31 cellular contexts compared by ENCODE assay signal in the genomic region with DNA sequence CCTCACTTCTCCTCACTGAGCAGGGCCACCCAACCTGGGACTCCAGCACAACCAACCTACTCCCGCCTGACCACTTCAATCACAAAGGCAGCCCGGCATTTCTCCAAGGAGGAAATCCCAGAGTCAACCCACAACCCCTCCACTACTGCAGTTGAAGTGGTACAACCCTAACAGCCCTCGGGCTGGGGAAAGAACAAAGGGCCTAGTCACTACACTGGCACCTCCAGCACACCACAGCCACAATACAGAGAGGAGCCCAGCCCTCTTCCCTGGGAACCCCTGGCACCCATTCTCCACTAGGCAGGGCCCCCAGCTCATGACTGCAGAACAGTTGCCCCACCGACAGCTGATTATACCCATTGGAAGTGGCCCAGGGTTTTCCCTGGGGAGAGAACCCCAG. TPM values are rescaled to one million over a fixed set of nuclear protein-coding genes. Genes with fewer than 3 reads are reported as not detected.
"Had no signal": no experiment of that assay in that cellular context is flagged by ENCODE, and none has a peak within 500 bp of the region (broad histone marks: within the 10 kb centered on the region; RNA-seq: fewer than 3 reads in every experiment).

No MANE protein-coding gene starts in this region.

- H3K27ac Mint-ChIP-seq: activated B cell treated with CpG ODN at 0.5 μM for 24 hours; activated CD4-positive, alpha-beta T cell treated with anti-CD3 and anti-CD28 coated beads for 36 hours; activated CD8-positive, alpha-beta T cell treated with anti-CD3 and anti-CD28 coated beads, Interleukin-2, amount 10 ng/mL, durations not matched to agents 7 days and 5 days; activated naive CD8-positive, alpha-beta T cell treated with anti-CD3 and anti-CD28 coated beads, Interleukin-2, amount 10 ng/mL, durations not matched to agents 7 days and 5 days; T-cell had no signal

- H3K9me3 Mint-ChIP-seq: activated B cell treated with CpG ODN at 0.5 μM for 24 hours had no signal

- H3K36me3 ChIP-seq: adrenal gland had no signal

- H3K4me3 ChIP-seq: adrenal gland had no signal

- H3K36me3 Mint-ChIP-seq: activated naive CD8-positive, alpha-beta T cell treated with anti-CD3 and anti-CD28 coated beads, Interleukin-2, amount 10 ng/mL, durations not matched to agents 7 days and 5 days had no signal

- H3K4me1 Mint-ChIP-seq: activated B cell treated with CpG ODN at 0.5 μM for 24 hours; activated CD4-positive, alpha-beta T cell treated with anti-CD3 and anti-CD28 coated beads for 36 hours; activated naive CD8-positive, alpha-beta T cell treated with anti-CD3 and anti-CD28 coated beads, Interleukin-2, amount 10 ng/mL, durations not matched to agents 7 days and 5 days; T-cell had no signal

- ATAC-seq: activated CD4-positive, alpha-beta T cell treated with anti-CD3 and anti-CD28 coated beads for 36 hours; activated CD8-positive, alpha-beta T cell treated with anti-CD3 and anti-CD28 coated beads, Interleukin-2, amount 10 ng/mL, durations not matched to agents 7 days and 5 days; Panc1; Right ventricle myocardium inferior; SK-N-SH treated with all-trans-retinoic acid at 6 μM for 48 hours; T-cell had no signal

- DNase-seq: activated B cell treated with CpG ODN at 0.5 μM for 24 hours; activated CD4-positive, alpha-beta T cell treated with anti-CD3 and anti-CD28 coated beads for 36 hours; activated CD4-positive, alpha-beta T cell treated with anti-CD3 and anti-CD28 coated beads, Interleukin-2, amount 50 U/mL, for 4 hours; activated CD8-positive, alpha-beta memory T cell treated with anti-CD3 and anti-CD28 coated beads, Interleukin-2, amount 50 U/mL, for 48 hours; activated CD8-positive, alpha-beta T cell treated with anti-CD3 and anti-CD28 coated beads, Interleukin-2, amount 10 ng/mL, durations not matched to agents 7 days and 5 days; activated naive CD4-positive, alpha-beta T cell treated with anti-CD3 and anti-CD28 coated beads, Interleukin-2, amount 50 U/mL, for 16 hours; activated naive CD8-positive, alpha-beta T cell treated with anti-CD3 and anti-CD28 coated beads, Interleukin-2, amount 10 ng/mL, durations not matched to agents 7 days and 5 days; activated T-cell treated with anti-CD3 and anti-CD28 coated beads, Interleukin-2, amount 50 U/mL, for 1 hour; adrenal gland; anterior cingulate cortex; cerebellar nuclear complex; KG1; NCI-H1048; NCI-H1417; NCI-H1694; NCI-H2029; NCI-H345; NCI-H510A; NCI-H69; NK-92 treated with Interleukin-12 subunit alpha and Interleukin-12 subunit beta, amount 100 ng/mL, for 24 hours; OCI-M1; RPMI8226; T-cell; T-helper 2 cell; T1000 had no signal

- H3K4me1 ChIP-seq: adrenal gland had no signal

- H3K27me3 ChIP-seq: adrenal gland had no signal

- H3K4me3 Mint-ChIP-seq: activated B cell treated with CpG ODN at 0.5 μM for 24 hours; activated CD4-positive, alpha-beta T cell treated with anti-CD3 and anti-CD28 coated beads for 36 hours; activated CD8-positive, alpha-beta T cell treated with anti-CD3 and anti-CD28 coated beads, Interleukin-2, amount 10 ng/mL, durations not matched to agents 7 days and 5 days; activated naive CD8-positive, alpha-beta T cell treated with anti-CD3 and anti-CD28 coated beads, Interleukin-2, amount 10 ng/mL, durations not matched to agents 7 days and 5 days; T-cell had no signal

- H3K27ac ChIP-seq: adrenal gland had no signal

- H3K9me3 ChIP-seq: adrenal gland had no signal

RNA-seq across cellular contexts. Expression of a gene that starts 13.7 kb away (rescaled TPM):
- total RNA-seq: activated B cell treated with CpG ODN at 0.5 μM for 24 hours; activated CD8-positive, alpha-beta T cell treated with anti-CD3 and anti-CD28 coated beads, Interleukin-2, amount 10 ng/mL, durations not matched to agents 7 days and 5 days; activated naive CD8-positive, alpha-beta T cell treated with anti-CD3 and anti-CD28 coated beads, Interleukin-2, amount 10 ng/mL, durations not matched to agents 7 days and 5 days; adrenal gland; cardiac septum; LHCN-M2; M059J; Right ventricle myocardium inferior; T-cell had no signal
